8 cellular contexts compared by ENCODE assay signal in genomic region chr2:104658149-104658839, GRCh38.
A peak's percentile ranks its signal among the peaks of the same experiment; 100 is the strongest.
DNase-seq lines count a peak whose midpoint lies in the region; ATAC-seq and TF ChIP-seq lines count a peak whose summit lies in the region.

No MANE protein-coding gene starts in this region.

- H3K4me3 ChIP-seq in Jurkat, Clone E6-1 (ENCODE audit: low read length), result no peak overlapping the region
- H3K4me3 ChIP-seq in ovary (no peak overlapping the region), PC-3 (ENCODE audit: low read length) (no peak overlapping the region)

- BruUV-seq in PC-3 (replicated peaks; lab: Mats Ljungman, UMichigan), result no TSS peak

- H3K27ac ChIP-seq in ovary (no peak overlapping the region), PC-3 (ENCODE audit: low read length) (no peak overlapping the region)

- ATAC-seq in naive B cell (ENCODE audit: low read depth in 2 of 2), result no peak
- ATAC-seq in PC-3, result no peak
- ATAC-seq in GM21360 (IDR thresholded peaks at IDR 0.05; ENCODE audit: unreplicated experiment), result no peak

- no peak for TF ChIP-seq POLR2A in ovary (IDR thresholded peaks at IDR 0.05)

- intact Hi-C loops in ovary (cut with DNase I), result no loop called here
- intact Hi-C loops in PC-3 (cut with micrococcal nuclease), result no loop called here

- no peak overlapping the region for H3K9ac ChIP-seq in PC-3 (ENCODE audit: low read length)

- H3K27me3 Mint-ChIP-seq in endothelial cell (ENCODE audit: unreplicated experiment), result peaks cover 7% of the 10 kb centered on the region
- peaks cover 20 to 35% (median 21%) of the 10 kb centered on the region in 3 donors for H3K27me3 Mint-ChIP-seq in naive B cell

- H2AFZ ChIP-seq in PC-3 (ENCODE audit: low read length), result no peak overlapping the region

- H3K9me3 ChIP-seq in ovary (no peaks in the 10 kb centered on the region), PC-3 (ENCODE audit: low read length) (no peaks in the 10 kb centered on the region)

- H3K9me3 Mint-ChIP-seq in endothelial cell (ENCODE audit: unreplicated experiment), result no peaks in the 10 kb centered on the region
- peaks cover 0 to 3% (median 0%) of the 10 kb centered on the region in 7 donors for H3K9me3 Mint-ChIP-seq in naive B cell

- no peaks in the 10 kb centered on the region for H3K79me2 ChIP-seq in PC-3 (ENCODE audit: low read length)

- no peak for TF ChIP-seq EP300 in ovary (IDR thresholded peaks at IDR 0.05)

- no peak overlapping the region for H3K4me2 ChIP-seq in PC-3 (ENCODE audit: low read length)

- H3K36me3 ChIP-seq in ovary (no peaks in the 10 kb centered on the region), PC-3 (ENCODE audit: low read depth, low read length) (no peaks in the 10 kb centered on the region)

- H3K27me3 ChIP-seq in ovary (no peaks in the 10 kb centered on the region), PC-3 (ENCODE audit: low read length) (peaks cover 63% of the 10 kb centered on the region)

- H3K4me1 Mint-ChIP-seq in endothelial cell (ENCODE audit: unreplicated experiment), result peaks cover 27% of the 10 kb centered on the region
- H3K4me1 Mint-ChIP-seq in naive B cell, result peaks cover 6 to 13% (median 8%) of the 10 kb centered on the region in 3 donors

- CTCF ChIA-PET in PC-3 (lab: Charles Lee), result no interaction called here

- H3K36me3 Mint-ChIP-seq in endothelial cell (ENCODE audit: low read depth, unreplicated experiment) (no peaks in the 10 kb centered on the region), naive B cell (peaks cover 0 to 10% of the 10 kb centered on the region in 2 donors)

- H3K4me3 Mint-ChIP-seq in endothelial cell (ENCODE audit: unreplicated experiment) (peak overlapping the region; percentile 38), naive B cell (peak overlapping the region in 5 of 8 donors; percentile 0 to 57 (median 30))

- WGBS in ovary, 3 donors, result 39 to 76% (median 57%) methylated on average over 19 of the region's 19 CpGs

- H4K20me1 ChIP-seq in PC-3 (ENCODE audit: low read length), result no peaks in the 10 kb centered on the region

- no peaks in the 10 kb centered on the region for H3K9me2 ChIP-seq in PC-3 (replicated peaks; ENCODE audit: low read length)

- DNase-seq in Ammon's horn (ENCODE audit: low spot score) (peak; percentile 74), endothelial cell (ENCODE audit: low spot score) (peak; percentile 27), naive B cell (no peak), ovary (no peak), PC-3 (no peak), NCI-H69 (lab: John Stamatoyannopoulos, UW) (no peak)
- peak; percentile 24 for DNase-seq in Jurkat, Clone E6-1 (ENCODE audit: low read depth, low spot score)

- TF ChIP-seq CTCF in endothelial cell (IDR thresholded peaks at IDR 0.05; ENCODE audit: unreplicated experiment), result no peak
- TF ChIP-seq CTCF in ovary (IDR thresholded peaks at IDR 0.05), result no peak
- TF ChIP-seq CTCF in PC-3 (conservative IDR thresholded peaks at IDR 0.05; ENCODE audit: low read depth, low read length), result no peak

- no peaks in the 10 kb centered on the region for H3F3A ChIP-seq in PC-3 (ENCODE audit: low read length, unreplicated experiment)

- H3K4me1 ChIP-seq in ovary (ENCODE audit: insufficient read depth) (no peaks in the 10 kb centered on the region), PC-3 (ENCODE audit: insufficient read depth, low read length) (no peaks in the 10 kb centered on the region)

- no peak overlapping the region for H3K27ac Mint-ChIP-seq in endothelial cell (ENCODE audit: unreplicated experiment)
- H3K27ac Mint-ChIP-seq in naive B cell, result no peak overlapping the region

- POLR2A ChIA-PET in PC-3 (lab: Charles Lee; ENCODE audit: unreplicated experiment), result no interaction called here

Comparison
In these comparisons a context has a peak if more than half of its experiments do, and no peak if none do; other contexts are left out.
1. DNase-seq: peak in Ammon's horn (single experiment), Jurkat, Clone E6-1 (single experiment) and endothelial cell (single experiment); none in naive B cell (single experiment), ovary (0 of 5), PC-3 (single experiment) and NCI-H69 (single experiment).